ENCODE assay signal across 12 cellular contexts in the genomic region with DNA sequence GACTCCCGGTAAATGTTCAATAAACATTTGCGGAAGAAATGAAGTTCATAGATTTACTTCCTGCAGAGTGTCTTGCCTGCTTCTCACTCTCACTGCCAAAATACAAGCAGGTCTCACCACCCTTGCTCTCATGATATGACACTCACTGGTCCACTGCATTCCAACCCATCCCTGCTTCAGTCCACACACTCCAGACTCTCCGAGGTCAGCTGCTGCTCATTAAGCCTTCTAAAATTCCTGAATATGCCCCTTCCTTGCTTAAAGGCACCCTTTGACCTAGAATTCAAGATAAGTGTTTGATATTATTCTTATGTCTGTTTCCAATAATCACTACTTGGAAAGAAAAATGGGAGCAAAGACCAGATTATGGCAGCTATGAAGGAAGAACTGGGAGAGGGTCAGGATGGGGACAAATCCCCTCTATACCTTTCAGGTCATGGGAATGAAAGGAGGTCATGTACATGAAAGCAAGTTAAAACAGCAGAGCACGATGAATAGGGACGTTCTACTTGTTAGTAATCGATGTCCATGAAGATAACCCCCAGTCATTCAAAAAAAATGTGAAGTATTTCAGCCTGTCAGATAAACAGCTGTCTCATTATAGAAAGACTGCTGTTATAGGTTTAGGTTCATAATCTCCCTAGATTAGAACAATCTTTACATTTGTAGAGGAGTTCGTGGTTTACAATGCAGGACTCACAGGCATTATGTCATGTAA. TPM values are rescaled to one million over a fixed set of nuclear protein-coding genes. Genes with fewer than 3 reads are reported as not detected.
DNase-seq lines count a peak whose midpoint lies in the region; TF ChIP-seq lines count a peak whose summit lies in the region.
"Had no signal": no experiment of that assay in that cellular context is flagged by ENCODE, and none has a peak within 500 bp of the region (broad histone marks: within the 10 kb centered on the region; RNA-seq: fewer than 3 reads in every experiment).

No MANE protein-coding gene starts in this region.

- DNase-seq in GM03348 (ENCODE audit: low spot score): peak; percentile 21
- no peak for DNase-seq in SJCRH30
- DNase-seq in fibroblast of pulmonary artery (ENCODE audit: low read depth): peak; percentile 51
- peak; percentile 66 for DNase-seq in renal cortical epithelial cell (ENCODE audit: low read depth)
- DNase-seq in dedifferentiated amniotic fluid mesenchymal stem cell (ENCODE audit: extremely low spot score): no peak
- DNase-seq in OCI-M1 (lab: John Stamatoyannopoulos, UW): no peak
- no peak for DNase-seq in stimulated activated CD8-positive, alpha-beta memory T cell treated with anti-CD3 and anti-CD28 coated beads, Interleukin-4, amount 100 ng/mL, for 48 hours
- DNase-seq: activated gamma-delta T cell; CD4-positive, CD25-positive, alpha-beta regulatory T cell; effector memory CD8-positive, alpha-beta T cell; testis; WERI-Rb-1 had no signal

- H3K9me3 ChIP-seq in SJCRH30 (replicated peaks): no peaks in the 10 kb centered on the region
- H3K9me3 ChIP-seq: testis had no signal

- H3K4me1 ChIP-seq in SJCRH30: peaks cover 7% of the 10 kb centered on the region
- H3K4me1 ChIP-seq: testis had no signal

- H3K36me3 ChIP-seq in SJCRH30: no peaks in the 10 kb centered on the region
- H3K36me3 ChIP-seq: WERI-Rb-1 had no signal

- H3K4me3 ChIP-seq in SJCRH30 (no peak overlapping the region), fibroblast of pulmonary artery (replicated peaks; ENCODE audit: low read depth, low read length) (no peak overlapping the region)
- H3K4me3 ChIP-seq: testis had no signal

- H3K27me3 ChIP-seq in SJCRH30: no peaks in the 10 kb centered on the region
- H3K27me3 ChIP-seq: testis had no signal

- peak overlapping the region; percentile 18; the same call in 1 of the 2 replicates for H3K27ac ChIP-seq in SJCRH30
- H3K27ac ChIP-seq: testis, WERI-Rb-1 had no signal

- TF ChIP-seq CTCF in fibroblast of pulmonary artery (IDR thresholded peaks at IDR 0.05; ENCODE audit: low read length, missing control alignments): no peak

RNA-seq across cellular contexts. Expression of a gene that starts 10.5 kb away (rescaled TPM):
- 0.49 TPM in 1 of 2 replicates, not detected in the other for total RNA-seq in SJCRH30 (2014; rRNA removed; shearing (Covaris generic))
- 20.3 and 106 TPM in 2 replicates for total RNA-seq in renal cortical epithelial cell
- total RNA-seq: CD4-positive, CD25-positive, alpha-beta regulatory T cell had no signal

Comparison
In these comparisons a context has a peak if more than half of its experiments do, and no peak if none do; other contexts are left out.
1. DNase-seq: peak in GM03348 (single experiment), fibroblast of pulmonary artery (single experiment) and renal cortical epithelial cell (single experiment); none in SJCRH30 (0 of 2), dedifferentiated amniotic fluid mesenchymal stem cell (single experiment), OCI-M1 (single experiment) and stimulated activated CD8-positive, alpha-beta memory T cell treated with anti-CD3 and anti-CD28 coated beads, Interleukin-4, amount 100 ng/mL, for 48 hours (single experiment).
2. RNA of a gene that starts 10.5 kb away (total RNA-seq): 20.3 to 106 TPM in renal cortical epithelial cell; 0.49 TPM in SJCRH30; every median in the first group is over 10 times any median in the second.